ENCODE assay signal across 23 cellular contexts in genomic region chr7:3029138-3029537, GRCh38. TPM values are rescaled to one million over a fixed set of nuclear protein-coding genes. Genes with fewer than 3 reads are reported as not detected.
A peak's percentile ranks its signal among the peaks of the same experiment; 100 is the strongest.
DNase-seq lines count a peak whose midpoint lies in the region; ATAC-seq, FAIRE-seq and TF ChIP-seq lines count a peak whose summit lies in the region.
"Had no signal": no experiment of that assay in that cellular context is flagged by ENCODE, and none has a peak within 500 bp of the region (broad histone marks: within the 10 kb centered on the region; RNA-seq: fewer than 3 reads in every experiment).

No MANE protein-coding gene starts in this region.

- no peaks in the 10 kb centered on the region for H3K27me3 ChIP-seq in foreskin keratinocyte
- H3K27me3 ChIP-seq: MG63 had no signal

- CTCF ChIA-PET in activated CD8-positive, alpha-beta T cell treated with anti-CD3 and anti-CD28 coated beads for 36 hours (lab: Charles Lee), result interaction anchor here (1.0 to 1.5 kb wide), 2 partner anchors 11 to 35 kb away, joined by 3 to 4 read pairs; no protein-coding TSS in a partner anchor
- CTCF ChIA-PET in activated CD8-positive, alpha-beta T cell treated with anti-CD3 and anti-CD28 coated beads, Interleukin-2, amount 10 ng/mL, durations not matched to agents 7 days and 5 days (lab: Charles Lee), result no interaction called here

- H3K4me1 Mint-ChIP-seq in activated CD8-positive, alpha-beta T cell treated with anti-CD3 and anti-CD28 coated beads for 36 hours (ENCODE audit: low read depth), result peaks cover 59% of the 10 kb centered on the region
- H3K4me1 Mint-ChIP-seq in activated CD8-positive, alpha-beta T cell treated with anti-CD3 and anti-CD28 coated beads, Interleukin-2, amount 10 ng/mL, durations not matched to agents 7 days and 5 days (ENCODE audit: low read depth), result peaks cover 53% of the 10 kb centered on the region

- no peak for DNase-seq in activated CD8-positive, alpha-beta T cell treated with anti-CD3 and anti-CD28 coated beads for 36 hours
- DNase-seq in activated CD8-positive, alpha-beta T cell treated with anti-CD3 and anti-CD28 coated beads, Interleukin-2, amount 10 ng/mL, durations not matched to agents 7 days and 5 days, result no peak
- DNase-seq in SK-N-MC (ENCODE audit: low read depth, low spot score) (no peak), foreskin keratinocyte (no peak), retina (peak; percentile 39), GM13977 (ENCODE audit: low spot score) (no peak), NCI-H1092 treated with DMSO at 0.1 percent for 48 hours (lab: John Stamatoyannopoulos, UW) (no peak), kidney (no peak)
- DNase-seq: activated B cell treated with CpG ODN at 0.5 μM for 24 hours; activated CD8-positive, alpha-beta memory T cell treated with anti-CD3 and anti-CD28 coated beads, Interleukin-2, amount 10 ng/mL, durations not matched to agents 7 days and 5 days; activated gamma-delta T cell treated with Interleukin-2 at 50 U/mL for 16 hours; HCEC 1CT; heart left ventricle; MG63; NCI-H1436 treated with DMSO at 0.1 percent for 48 hours; PC-3; stimulated activated CD4-positive, alpha-beta T cell treated with anti-CD3 and anti-CD28 coated beads, Interleukin-2, amount 100 ng/mL, for 24 hours had no signal

- H3K4me3 ChIP-seq in SK-N-MC (no peak overlapping the region), kidney (ENCODE audit: low read length in 2 of 2) (no peak overlapping the region)
- H3K4me3 ChIP-seq: GM12878, heart left ventricle, lung, MG63 had no signal

- H3K27ac ChIP-seq in SK-N-MC (peak overlapping the region; percentile 86), foreskin keratinocyte (no peak overlapping the region), kidney (ENCODE audit: low read depth in 2 of 2, low read length in 2 of 2) (no peak overlapping the region)
- H3K27ac ChIP-seq: C4-2B, heart left ventricle had no signal

- intact Hi-C loops in activated CD8-positive, alpha-beta T cell treated with anti-CD3 and anti-CD28 coated beads for 36 hours (cut with micrococcal nuclease), result no loop called here
- intact Hi-C loops in kidney (cut with DNase I), result no loop called here

- no peak for ATAC-seq in activated CD8-positive, alpha-beta T cell treated with anti-CD3 and anti-CD28 coated beads for 36 hours
- ATAC-seq in activated CD8-positive, alpha-beta T cell treated with anti-CD3 and anti-CD28 coated beads, Interleukin-2, amount 10 ng/mL, durations not matched to agents 7 days and 5 days, result no peak
- peak; percentile 24 for ATAC-seq in foreskin keratinocyte
- ATAC-seq: activated CD8-positive, alpha-beta memory T cell treated with anti-CD3 and anti-CD28 coated beads, Interleukin-2, amount 10 ng/mL, durations not matched to agents 7 days and 5 days; GM12878; heart left ventricle; PC-3 had no signal

- peaks cover 7% of the 10 kb centered on the region for H3K4me1 ChIP-seq in foreskin keratinocyte
- H3K4me1 ChIP-seq in kidney (ENCODE audit: control insufficient read depth in 1 of 2, insufficient read depth in 1 of 2, low read depth in 1 of 2, low read length in 2 of 2), result no peaks in the 10 kb centered on the region
- H3K4me1 ChIP-seq: heart left ventricle had no signal

- peak overlapping the region; percentile 46 for H3K9ac ChIP-seq in SK-N-MC (ENCODE audit: insufficient read length)
- no peak overlapping the region for H3K9ac ChIP-seq in kidney (ENCODE audit: low read length in 2 of 2)

- H3K36me3 ChIP-seq in SK-N-MC (ENCODE audit: insufficient read depth, low read length) (0 out of 2 replicates have a peak, but pooled peaks cover 3% of the 10 kb centered on the region), kidney (ENCODE audit: control insufficient read depth in 1 of 2, insufficient read depth in 2 of 2, low read length in 2 of 2) (no peaks in the 10 kb centered on the region)
- H3K36me3 ChIP-seq: heart left ventricle, MG63 had no signal

- POLR2A ChIA-PET in activated CD8-positive, alpha-beta T cell treated with anti-CD3 and anti-CD28 coated beads for 36 hours (lab: Charles Lee), result interaction anchor here (1.3 to 2.3 kb wide), 3 partner anchors 11 to 64 kb away, joined by 3 to 5 read pairs (median 5); no protein-coding TSS in a partner anchor
- POLR2A ChIA-PET in activated CD8-positive, alpha-beta T cell treated with anti-CD3 and anti-CD28 coated beads, Interleukin-2, amount 10 ng/mL, durations not matched to agents 7 days and 5 days (lab: Charles Lee), result no interaction called here

- H3K27ac Mint-ChIP-seq in activated CD8-positive, alpha-beta T cell treated with anti-CD3 and anti-CD28 coated beads for 36 hours, result peak overlapping the region; percentile 93
- no peak overlapping the region for H3K27ac Mint-ChIP-seq in activated CD8-positive, alpha-beta T cell treated with anti-CD3 and anti-CD28 coated beads, Interleukin-2, amount 10 ng/mL, durations not matched to agents 7 days and 5 days
- H3K27ac Mint-ChIP-seq: activated CD8-positive, alpha-beta memory T cell treated with anti-CD3 and anti-CD28 coated beads, Interleukin-2, amount 10 ng/mL, durations not matched to agents 7 days and 5 days; T-helper 1 cell treated with Interleukin-12 subunit alpha and Interleukin-12 subunit beta and Interleukin-4 antibody, amounts not matched to agents 30 μg/mL and 1 μg/mL, for 36 hours had no signal

- FAIRE-seq in kidney (lab: Jason Lieb, UNC), result no peak
- FAIRE-seq: GM12878, islet of Langerhans, urothelium cell line had no signal

- in situ Hi-C loops in GM13977 (cut with MboI; ENCODE audit: low pct_unique_long_range_greater_than_20kb, low sequenced_read_pairs, unreplicated experiment), result no loop called here

- no peaks in the 10 kb centered on the region for H3K27me3 Mint-ChIP-seq in activated CD8-positive, alpha-beta T cell treated with anti-CD3 and anti-CD28 coated beads for 36 hours
- H3K27me3 Mint-ChIP-seq in activated CD8-positive, alpha-beta T cell treated with anti-CD3 and anti-CD28 coated beads, Interleukin-2, amount 10 ng/mL, durations not matched to agents 7 days and 5 days (ENCODE audit: low read depth), result no peaks in the 10 kb centered on the region
- H3K27me3 Mint-ChIP-seq: activated B cell treated with CpG ODN at 0.5 μM for 24 hours; activated CD8-positive, alpha-beta memory T cell treated with anti-CD3 and anti-CD28 coated beads, Interleukin-2, amount 10 ng/mL, durations not matched to agents 7 days and 5 days had no signal

- no peak overlapping the region for H3K4me3 Mint-ChIP-seq in activated CD8-positive, alpha-beta T cell treated with anti-CD3 and anti-CD28 coated beads for 36 hours
- no peak overlapping the region for H3K4me3 Mint-ChIP-seq in activated CD8-positive, alpha-beta T cell treated with anti-CD3 and anti-CD28 coated beads, Interleukin-2, amount 10 ng/mL, durations not matched to agents 7 days and 5 days
- H3K4me3 Mint-ChIP-seq: activated CD8-positive, alpha-beta memory T cell treated with anti-CD3 and anti-CD28 coated beads, Interleukin-2, amount 10 ng/mL, durations not matched to agents 7 days and 5 days had no signal

- H3K36me3 Mint-ChIP-seq in activated CD8-positive, alpha-beta T cell treated with anti-CD3 and anti-CD28 coated beads for 36 hours (ENCODE audit: low read depth), result peaks cover 74% of the 10 kb centered on the region
- H3K36me3 Mint-ChIP-seq in activated CD8-positive, alpha-beta T cell treated with anti-CD3 and anti-CD28 coated beads, Interleukin-2, amount 10 ng/mL, durations not matched to agents 7 days and 5 days (ENCODE audit: low read depth), result peaks cover 81% of the 10 kb centered on the region

- TF ChIP-seq CTCF in activated CD8-positive, alpha-beta T cell treated with anti-CD3 and anti-CD28 coated beads for 36 hours (IDR thresholded peaks at IDR 0.05), result no peak
- TF ChIP-seq CTCF in foreskin keratinocyte (conservative IDR thresholded peaks at IDR 0.05) (no peak), GM13977 (IDR thresholded peaks at IDR 0.05; ENCODE audit: extremely low read depth, insufficient read depth, missing control alignments) (no peak), kidney (IDR thresholded peaks at IDR 0.05; ENCODE audit: borderline replicate concordance, extremely low read depth, insufficient read depth) (no peak)

- H3K9me3 Mint-ChIP-seq in activated CD8-positive, alpha-beta T cell treated with anti-CD3 and anti-CD28 coated beads for 36 hours, result peaks cover 16% of the 10 kb centered on the region
- H3K9me3 Mint-ChIP-seq in activated CD8-positive, alpha-beta T cell treated with anti-CD3 and anti-CD28 coated beads, Interleukin-2, amount 10 ng/mL, durations not matched to agents 7 days and 5 days (ENCODE audit: insufficient read depth), result peaks cover 20% of the 10 kb centered on the region

- H3K9me3 ChIP-seq in SK-N-MC (ENCODE audit: low read depth, low read length), result peaks cover 3% of the 10 kb centered on the region; the same call in 1 of the 2 replicates
- H3K9me3 ChIP-seq in kidney (ENCODE audit: control insufficient read depth in 1 of 2, low read length in 2 of 2), result peaks cover 0 to 6% of the 10 kb centered on the region in 2 donors

RNA-seq across cellular contexts. Expression of gene CARD11, which starts 14.5 kb away (rescaled TPM):
- total RNA-seq in activated CD8-positive, alpha-beta T cell treated with anti-CD3 and anti-CD28 coated beads for 36 hours, result 100 to 1,000 TPM in 1 of 2 experiments, 10 to 100 TPM in 1; 98.3 to 103 TPM
- total RNA-seq in activated CD8-positive, alpha-beta T cell treated with anti-CD3 and anti-CD28 coated beads, Interleukin-2, amount 10 ng/mL, durations not matched to agents 7 days and 5 days, result 100 to 1,000 TPM; 178 TPM
- total RNA-seq in foreskin keratinocyte, result 22.3 and 27.7 TPM in 2 replicates
- 12.5 and 14.6 TPM in 2 replicates for polyA plus RNA-seq in foreskin keratinocyte
- total RNA-seq in kidney, result 9.6 TPM
- polyA plus RNA-seq in kidney (ENCODE audit: insufficient read depth, low read depth, low replicate concordance), result 0.22 TPM
- total RNA-seq: PC-3 had no signal
